Comparison of ENCODE assay signal across 1 cellular context in genomic region chr21:43866659-43867331, GRCh38.
TF ChIP-seq lines count a peak whose summit lies in the region.

No MANE protein-coding gene starts in this region.

TF ChIP-seq in GM12878, 131 proteins besides CTCF, POLR2A, EP300 and RAD21 (continued from another document and continues in another):
- TF ChIP-seq, protein P1, sequence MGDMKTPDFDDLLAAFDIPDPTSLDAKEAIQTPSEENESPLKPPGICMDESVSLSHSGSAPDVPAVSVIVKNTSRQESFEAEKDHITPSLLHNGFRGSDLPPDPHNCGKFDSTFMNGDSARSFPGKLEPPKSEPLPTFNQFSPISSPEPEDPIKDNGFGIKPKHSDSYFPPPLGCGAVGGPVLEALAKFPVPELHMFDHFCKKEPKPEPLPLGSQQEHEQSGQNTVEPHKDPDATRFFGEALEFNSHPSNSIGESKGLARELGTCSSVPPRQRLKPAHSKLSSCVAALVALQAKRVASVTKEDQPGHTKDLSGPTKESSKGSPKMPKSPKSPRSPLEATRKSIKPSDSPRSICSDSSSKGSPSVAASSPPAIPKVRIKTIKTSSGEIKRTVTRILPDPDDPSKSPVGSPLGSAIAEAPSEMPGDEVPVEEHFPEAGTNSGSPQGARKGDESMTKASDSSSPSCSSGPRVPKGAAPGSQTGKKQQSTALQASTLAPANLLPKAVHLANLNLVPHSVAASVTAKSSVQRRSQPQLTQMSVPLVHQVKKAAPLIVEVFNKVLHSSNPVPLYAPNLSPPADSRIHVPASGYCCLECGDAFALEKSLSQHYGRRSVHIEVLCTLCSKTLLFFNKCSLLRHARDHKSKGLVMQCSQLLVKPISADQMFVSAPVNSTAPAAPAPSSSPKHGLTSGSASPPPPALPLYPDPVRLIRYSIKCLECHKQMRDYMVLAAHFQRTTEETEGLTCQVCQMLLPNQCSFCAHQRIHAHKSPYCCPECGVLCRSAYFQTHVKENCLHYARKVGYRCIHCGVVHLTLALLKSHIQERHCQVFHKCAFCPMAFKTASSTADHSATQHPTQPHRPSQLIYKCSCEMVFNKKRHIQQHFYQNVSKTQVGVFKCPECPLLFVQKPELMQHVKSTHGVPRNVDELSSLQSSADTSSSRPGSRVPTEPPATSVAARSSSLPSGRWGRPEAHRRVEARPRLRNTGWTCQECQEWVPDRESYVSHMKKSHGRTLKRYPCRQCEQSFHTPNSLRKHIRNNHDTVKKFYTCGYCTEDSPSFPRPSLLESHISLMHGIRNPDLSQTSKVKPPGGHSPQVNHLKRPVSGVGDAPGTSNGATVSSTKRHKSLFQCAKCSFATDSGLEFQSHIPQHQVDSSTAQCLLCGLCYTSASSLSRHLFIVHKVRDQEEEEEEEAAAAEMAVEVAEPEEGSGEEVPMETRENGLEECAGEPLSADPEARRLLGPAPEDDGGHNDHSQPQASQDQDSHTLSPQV (IDR thresholded peaks at IDR 0.05) = no peak
- no peak for TF ChIP-seq TCF3 (IDR thresholded peaks at IDR 0.05; ENCODE audit: borderline replicate concordance, insufficient read depth, low read depth, low read length)
- no peak for TF ChIP-seq KLF5 (IDR thresholded peaks at IDR 0.05; ENCODE audit: partially characterized antibody)
- no peak for TF ChIP-seq CEBPB (IDR thresholded peaks at IDR 0.05; ENCODE audit: borderline replicate concordance in 1 of 2, low read depth in 2 of 2, low read length in 2 of 2)
- no peak for TF ChIP-seq ETV6 (conservative IDR thresholded peaks at IDR 0.05 in 1 of 2, IDR thresholded peaks at IDR 0.05 in 1 of 2; ENCODE audit: borderline replicate concordance in 1 of 2, low read depth in 1 of 2)
- TF ChIP-seq PML (IDR thresholded peaks at IDR 0.05; ENCODE audit: low read length) = no peak
- no peak for TF ChIP-seq CUX1 (IDR thresholded peaks at IDR 0.05; ENCODE audit: insufficient replicate concordance, low read depth, low read length)
- TF ChIP-seq MEF2B (IDR thresholded peaks at IDR 0.05; ENCODE audit: partially characterized antibody, poor library complexity, severe bottlenecking) = no peak
- TF ChIP-seq EZH2 (IDR thresholded peaks at IDR 0.05; ENCODE audit: borderline replicate concordance, control insufficient read depth, low read depth, low read length) = no peak
- no peak for TF ChIP-seq HDAC6 (IDR thresholded peaks at IDR 0.05; ENCODE audit: unreplicated experiment)
- TF ChIP-seq NFYA (IDR thresholded peaks at IDR 0.05; ENCODE audit: borderline replicate concordance, low read depth, low read length) = no peak
- peak; percentile 89 for TF ChIP-seq POLR2AphosphoS5 (IDR thresholded peaks at IDR 0.05; ENCODE audit: low read length)
- TF ChIP-seq BACH1 (IDR thresholded peaks at IDR 0.05; ENCODE audit: borderline replicate concordance) = peak; percentile 49; the same call in 1 of the 2 replicates
- peak; percentile 27; the same call in 1 of the 2 replicates for TF ChIP-seq RB1 (IDR thresholded peaks at IDR 0.05; ENCODE audit: borderline replicate concordance)
- TF ChIP-seq NRF1 (conservative IDR thresholded peaks at IDR 0.05; ENCODE audit: low read depth, low read length) = no peak
- no peak for TF ChIP-seq PAX8 (IDR thresholded peaks at IDR 0.05)
- no peak for TF ChIP-seq HSF1 (IDR thresholded peaks at IDR 0.05; ENCODE audit: low read depth, low read length)
- no peak for TF ChIP-seq SREBF1 (IDR thresholded peaks at IDR 0.05; ENCODE audit: low read length)
- TF ChIP-seq ESRRA (IDR thresholded peaks at IDR 0.05; ENCODE audit: low read length) = no peak
- no peak for TF ChIP-seq CHD4 (IDR thresholded peaks at IDR 0.05)
- 0 out of 2 replicates have a peak, but pooled peaks have one; percentile 17 for TF ChIP-seq EED (IDR thresholded peaks at IDR 0.05; ENCODE audit: low read depth)
- no peak; the same call in 1 of the 2 replicates for TF ChIP-seq ZNF207 (IDR thresholded peaks at IDR 0.05; ENCODE audit: borderline replicate concordance)
- no peak for TF ChIP-seq NFIC (IDR thresholded peaks at IDR 0.05; ENCODE audit: low read depth, low read length)
- no peak for TF ChIP-seq EGR1 (IDR thresholded peaks at IDR 0.05; ENCODE audit: borderline replicate concordance in 1 of 2, low read depth in 2 of 2, low read length in 2 of 2)
- no peak for TF ChIP-seq BMI1 (IDR thresholded peaks at IDR 0.05; ENCODE audit: borderline replicate concordance)
- TF ChIP-seq PKNOX1 (IDR thresholded peaks at IDR 0.05) = no peak
- no peak for TF ChIP-seq SP1 (IDR thresholded peaks at IDR 0.05; ENCODE audit: low read depth, low read length)
- no peak for TF ChIP-seq RBBP5 (conservative IDR thresholded peaks at IDR 0.05)
- no peak for TF ChIP-seq IRF3 (IDR thresholded peaks at IDR 0.05)
- TF ChIP-seq TCF7 (IDR thresholded peaks at IDR 0.05; ENCODE audit: borderline replicate concordance) = no peak
- TF ChIP-seq POU2F2 (IDR thresholded peaks at IDR 0.05; ENCODE audit: borderline replicate concordance, low read depth, low read length) = no peak; the same call in 2 of the 3 replicates
- no peak for TF ChIP-seq SREBF2 (IDR thresholded peaks at IDR 0.05; ENCODE audit: low read length)
- TF ChIP-seq CBX5 (IDR thresholded peaks at IDR 0.05; ENCODE audit: low read depth) = no peak
- TF ChIP-seq ZZZ3 (IDR thresholded peaks at IDR 0.05; ENCODE audit: control insufficient read depth, insufficient read length, low read depth) = no peak
- TF ChIP-seq TAF1 (IDR thresholded peaks at IDR 0.05; ENCODE audit: borderline replicate concordance, low read depth, low read length) = 0 out of 2 replicates have a peak, but pooled peaks have one; percentile 49
- no peak for TF ChIP-seq ZBED1 (IDR thresholded peaks at IDR 0.05; ENCODE audit: borderline replicate concordance)
- TF ChIP-seq, protein P2, sequence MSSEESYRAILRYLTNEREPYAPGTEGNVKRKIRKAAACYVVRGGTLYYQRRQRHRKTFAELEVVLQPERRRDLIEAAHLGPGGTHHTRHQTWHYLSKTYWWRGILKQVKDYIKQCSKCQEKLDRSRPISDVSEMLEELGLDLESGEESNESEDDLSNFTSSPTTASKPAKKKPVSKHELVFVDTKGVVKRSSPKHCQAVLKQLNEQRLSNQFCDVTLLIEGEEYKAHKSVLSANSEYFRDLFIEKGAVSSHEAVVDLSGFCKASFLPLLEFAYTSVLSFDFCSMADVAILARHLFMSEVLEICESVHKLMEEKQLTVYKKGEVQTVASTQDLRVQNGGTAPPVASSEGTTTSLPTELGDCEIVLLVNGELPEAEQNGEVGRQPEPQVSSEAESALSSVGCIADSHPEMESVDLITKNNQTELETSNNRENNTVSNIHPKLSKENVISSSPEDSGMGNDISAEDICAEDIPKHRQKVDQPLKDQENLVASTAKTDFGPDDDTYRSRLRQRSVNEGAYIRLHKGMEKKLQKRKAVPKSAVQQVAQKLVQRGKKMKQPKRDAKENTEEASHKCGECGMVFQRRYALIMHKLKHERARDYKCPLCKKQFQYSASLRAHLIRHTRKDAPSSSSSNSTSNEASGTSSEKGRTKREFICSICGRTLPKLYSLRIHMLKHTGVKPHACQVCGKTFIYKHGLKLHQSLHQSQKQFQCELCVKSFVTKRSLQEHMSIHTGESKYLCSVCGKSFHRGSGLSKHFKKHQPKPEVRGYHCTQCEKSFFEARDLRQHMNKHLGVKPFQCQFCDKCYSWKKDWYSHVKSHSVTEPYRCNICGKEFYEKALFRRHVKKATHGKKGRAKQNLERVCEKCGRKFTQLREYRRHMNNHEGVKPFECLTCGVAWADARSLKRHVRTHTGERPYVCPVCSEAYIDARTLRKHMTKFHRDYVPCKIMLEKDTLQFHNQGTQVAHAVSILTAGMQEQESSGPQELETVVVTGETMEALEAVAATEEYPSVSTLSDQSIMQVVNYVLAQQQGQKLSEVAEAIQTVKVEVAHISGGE (CRISPR knock-in tag; IDR thresholded peaks at IDR 0.05) = no peak
- TF ChIP-seq NR2C2 (IDR thresholded peaks at IDR 0.05; ENCODE audit: borderline replicate concordance, control insufficient read depth, insufficient read length, low read depth) = no peak
- peak; percentile 59 for TF ChIP-seq RELB (IDR thresholded peaks at IDR 0.05; ENCODE audit: low read depth)
- TF ChIP-seq JUND (IDR thresholded peaks at IDR 0.05; ENCODE audit: low read depth, low read length) = no peak
- no peak for TF ChIP-seq ASH2L (IDR thresholded peaks at IDR 0.05; ENCODE audit: borderline replicate concordance, low read depth)
- peak; percentile 50 for TF ChIP-seq RELA (IDR thresholded peaks at IDR 0.05; ENCODE audit: borderline replicate concordance, partially characterized antibody)
- 0 out of 2 replicates have a peak, but pooled peaks have one; percentile 21 for TF ChIP-seq NBN (IDR thresholded peaks at IDR 0.05)
- 0 out of 2 replicates have a peak, but pooled peaks have one; percentile 38 for TF ChIP-seq CBFB (IDR thresholded peaks at IDR 0.05; ENCODE audit: low read depth)
- no peak for TF ChIP-seq KAT2A (conservative IDR thresholded peaks at IDR 0.05; ENCODE audit: control insufficient read depth, low read depth, low read length)
- TF ChIP-seq YBX1 (IDR thresholded peaks at IDR 0.05) = no peak
